ENCODE assay signal across 1 cellular context in genomic region chr12:95484524-95484923, GRCh38.
TF ChIP-seq lines count a peak whose summit lies in the region.

No MANE protein-coding gene starts in this region.

TF ChIP-seq in endothelial cell of umbilical vein, 7 proteins besides CTCF, POLR2A, EP300 and RAD21:
- TF ChIP-seq GATA2 (IDR thresholded peaks at IDR 0.05; ENCODE audit: insufficient read depth, insufficient read length, low read depth, low read length) (no peak), MYC (IDR thresholded peaks at IDR 0.05; ENCODE audit: low read depth, low read length) (no peak), EZH2 (IDR thresholded peaks at IDR 0.05; ENCODE audit: borderline replicate concordance, low read depth, low read length, severe bottlenecking) (no peak), POLR2AphosphoS5 (IDR thresholded peaks at IDR 0.05; ENCODE audit: insufficient read depth, low read depth, low read length) (no peak), JUN (IDR thresholded peaks at IDR 0.05; ENCODE audit: borderline replicate concordance, insufficient read depth, insufficient read length, low read depth) (no peak), FOS (IDR thresholded peaks at IDR 0.05; ENCODE audit: borderline replicate concordance, insufficient read depth, low read length) (no peak)
